ENCODE assay signal across 26 cellular contexts in the genomic region with DNA sequence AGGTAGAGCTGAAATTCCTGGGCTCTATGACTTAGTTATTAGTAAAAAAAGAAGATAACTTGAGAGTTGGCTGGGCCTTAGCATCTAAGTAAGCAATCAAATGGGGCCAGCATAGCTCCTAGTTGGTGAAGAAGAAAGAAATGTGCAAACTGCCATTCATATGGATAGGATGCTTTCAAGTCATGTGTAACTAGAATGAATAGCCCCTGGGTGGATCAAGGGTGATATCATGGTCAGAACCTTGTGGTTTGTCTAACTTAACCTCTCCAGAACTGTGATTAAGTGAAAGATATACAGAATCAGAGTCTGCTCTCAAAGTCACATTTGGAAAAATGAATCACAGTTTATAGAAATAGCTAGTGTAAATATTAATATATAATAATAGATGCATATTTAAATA.
"Had no signal": no experiment of that assay in that cellular context is flagged by ENCODE, and none has a peak within 500 bp of the region (broad histone marks: within the 10 kb centered on the region; RNA-seq: fewer than 3 reads in every experiment).

No MANE protein-coding gene starts in this region.

- H3K4me3 ChIP-seq: colonic mucosa, esophagus squamous epithelium, neural progenitor cell, right atrium auricular region, smooth muscle cell, stomach, thyroid gland, vagina had no signal

- H3K27ac ChIP-seq: colonic mucosa, esophagus squamous epithelium, neural progenitor cell, parathyroid adenoma, right atrium auricular region, stomach, thyroid gland, vagina had no signal

- H3K36me3 ChIP-seq: colonic mucosa, esophagus squamous epithelium, neural progenitor cell, right atrium auricular region, stomach, thyroid gland, vagina had no signal

- H3K9me3 ChIP-seq: colonic mucosa, right atrium auricular region, thyroid gland had no signal

- H3K4me1 ChIP-seq: colonic mucosa, esophagus squamous epithelium, neural progenitor cell, parathyroid adenoma, stomach, thyroid gland, vagina had no signal

- DNase-seq: colonic mucosa; effector memory CD4-positive, alpha-beta T cell; erythroblast; esophagus squamous epithelium; foreskin melanocyte; head of caudate nucleus; immature natural killer cell; islet precursor cell; mesendoderm; midbrain; naive thymus-derived CD4-positive, alpha-beta T cell; stimulated activated CD4-positive, alpha-beta T cell treated with anti-CD3 and anti-CD28 coated beads, Interleukin-12 subunit alpha, Interleukin-12 subunit beta, amount 100 ng/mL, for 4 hours; stimulated activated CD4-positive, alpha-beta T cell treated with anti-CD3 and anti-CD28 coated beads, Interleukin-1b, Interleukin-23, amount 100 ng/mL, for 48 hours; stimulated activated CD4-positive, alpha-beta T cell treated with anti-CD3 and anti-CD28 coated beads, Interleukin-4, amount 100 ng/mL, for 1 hour; stimulated activated naive CD4-positive, alpha-beta T cell treated with Interleukin-2 at 50 U/mL for 16 hours; stomach; thyroid gland; trophoblast cell had no signal

- H3K27me3 ChIP-seq: colonic mucosa, esophagus squamous epithelium, neural progenitor cell, right atrium auricular region, stomach, thyroid gland, vagina had no signal

- H3K9ac ChIP-seq: neural progenitor cell, parathyroid adenoma had no signal

- ATAC-seq: left lobe of liver; naive thymus-derived CD4-positive, alpha-beta T cell; sciatic nerve; stimulated activated effector memory CD8-positive, alpha-beta T cell treated with anti-CD3 and anti-CD28 coated beads, Interleukin-12 subunit alpha, Interleukin-12 subunit beta, amount 100 ng/mL, for 72 hours had no signal
